In genomic region chr12:19971396-19971802, GRCh38 we compare ENCODE assay signal across 13 cellular contexts.
DNase-seq lines count a peak whose midpoint lies in the region; ATAC-seq and TF ChIP-seq lines count a peak whose summit lies in the region.
"Had no signal": no experiment of that assay in that cellular context is flagged by ENCODE, and none has a peak within 500 bp of the region (broad histone marks: within the 10 kb centered on the region; RNA-seq: fewer than 3 reads in every experiment).

No MANE protein-coding gene starts in this region.

- H3K36me3 Mint-ChIP-seq in chondrocyte (ENCODE audit: low read depth): no peaks in the 10 kb centered on the region
- no peaks in the 10 kb centered on the region for H3K36me3 Mint-ChIP-seq in naive thymus-derived CD8-positive, alpha-beta T cell

- no peak for TF ChIP-seq POLR2A in thyroid gland (IDR thresholded peaks at IDR 0.05)

- H2AFZ ChIP-seq in smooth muscle cell (ENCODE audit: low read depth): peak overlapping the region; percentile 5

- H3K4me2 ChIP-seq in smooth muscle cell: peak overlapping the region; percentile 40
- H3K4me2 ChIP-seq: KMS-11 had no signal

- DNase-seq in LHCN-M2 (ENCODE audit: low read depth): peak; percentile 14
- no peak for DNase-seq in chondrocyte (ENCODE audit: low spot score)
- peak; percentile 72 for DNase-seq in kidney tubule cell (ENCODE audit: low spot score)
- no peak for DNase-seq in smooth muscle cell (lab: John Stamatoyannopoulos, UW; ENCODE audit: unreplicated experiment)
- DNase-seq in activated CD8-positive, alpha-beta memory T cell treated with anti-CD3 and anti-CD28 coated beads, Interleukin-2, amount 50 U/mL, for 4 hours: no peak
- no peak for DNase-seq in psoas muscle
- DNase-seq in thyroid gland: no peak
- DNase-seq in naive thymus-derived CD8-positive, alpha-beta T cell: no peak
- DNase-seq: DMS153; effector CD8-positive, alpha-beta T cell; NCI-H345; upper lobe of left lung had no signal

- peaks cover 56% of the 10 kb centered on the region for H3K4me1 Mint-ChIP-seq in chondrocyte (ENCODE audit: low read depth)
- H3K4me1 Mint-ChIP-seq in naive thymus-derived CD8-positive, alpha-beta T cell: peaks cover 0 to 4% (median 0%) of the 10 kb centered on the region in 4 donors

- H3K27ac ChIP-seq in smooth muscle cell (ENCODE audit: low read depth) (peak overlapping the region; percentile 69), psoas muscle (no peak overlapping the region), thyroid gland (no peak overlapping the region)
- H3K27ac ChIP-seq: KMS-11, upper lobe of left lung had no signal

- peak overlapping the region; percentile 94 for H3K27ac Mint-ChIP-seq in chondrocyte (ENCODE audit: unreplicated experiment)
- no peak overlapping the region for H3K27ac Mint-ChIP-seq in naive thymus-derived CD8-positive, alpha-beta T cell

- H3K9ac ChIP-seq in smooth muscle cell (ENCODE audit: low read depth): peak overlapping the region; percentile 37
- H3K9ac ChIP-seq: KMS-11 had no signal

- ATAC-seq in psoas muscle: no peak
- no peak for ATAC-seq in naive thymus-derived CD8-positive, alpha-beta T cell

- H4K20me1 ChIP-seq in smooth muscle cell (ENCODE audit: low read depth): no peaks in the 10 kb centered on the region

- H3F3A ChIP-seq in smooth muscle cell (ENCODE audit: low read depth): peaks cover 4% of the 10 kb centered on the region

- H3K4me3 ChIP-seq in smooth muscle cell: no peak overlapping the region
- H3K4me3 ChIP-seq in psoas muscle: no peak overlapping the region
- H3K4me3 ChIP-seq in thyroid gland (replicated peaks in 1 of 3): no peak overlapping the region
- H3K4me3 ChIP-seq: upper lobe of left lung had no signal

- POLR2A ChIA-PET in naive thymus-derived CD8-positive, alpha-beta T cell (lab: Charles Lee): no interaction called here

- H3K36me3 ChIP-seq in smooth muscle cell (ENCODE audit: low read depth) (no peaks in the 10 kb centered on the region), psoas muscle (ENCODE audit: insufficient read depth in 1 of 2, low read depth in 1 of 2) (no peaks in the 10 kb centered on the region), thyroid gland (no peaks in the 10 kb centered on the region)
- H3K36me3 ChIP-seq: upper lobe of left lung had no signal

- intact Hi-C loops in psoas muscle (cut with DNase I): no loop called here
- intact Hi-C loops in thyroid gland (cut with DNase I): no loop called here

- H3K79me2 ChIP-seq in smooth muscle cell (ENCODE audit: low read depth): no peaks in the 10 kb centered on the region

- 25% methylated on average over 5 of the region's 5 CpGs for WGBS in smooth muscle cell (ENCODE audit: low lambda C conversion rate)
- 28 to 36% (median 29%) methylated on average over 5 of the region's 5 CpGs for WGBS in psoas muscle, 3 donors
- 70 to 72% methylated on average over 5 of the region's 5 CpGs for WGBS in thyroid gland, 2 donors

- H3K9me3 Mint-ChIP-seq in chondrocyte (ENCODE audit: low read depth): no peaks in the 10 kb centered on the region
- peaks cover 0 to 3% (median 0%) of the 10 kb centered on the region in 9 donors for H3K9me3 Mint-ChIP-seq in naive thymus-derived CD8-positive, alpha-beta T cell

- H3K27me3 ChIP-seq in smooth muscle cell (ENCODE audit: low read depth) (no peaks in the 10 kb centered on the region), psoas muscle (ENCODE audit: insufficient read depth in 3 of 3, low read length in 2 of 3) (peaks cover 0 to 5% (median 0%) of the 10 kb centered on the region in 3 donors), thyroid gland (no peaks in the 10 kb centered on the region)
- H3K27me3 ChIP-seq: upper lobe of left lung had no signal

- H3K4me1 ChIP-seq in smooth muscle cell (ENCODE audit: low read depth) (peaks cover 25% of the 10 kb centered on the region), psoas muscle (no peaks in the 10 kb centered on the region), thyroid gland (peaks cover 0 to 6% of the 10 kb centered on the region in 2 donors)

- no peaks in the 10 kb centered on the region for H3K27me3 Mint-ChIP-seq in chondrocyte (ENCODE audit: low read depth)
- peaks cover 0 to 13% (median 3%) of the 10 kb centered on the region in 5 donors for H3K27me3 Mint-ChIP-seq in naive thymus-derived CD8-positive, alpha-beta T cell

- no peaks in the 10 kb centered on the region for H3K9me3 ChIP-seq in smooth muscle cell (replicated peaks; ENCODE audit: low read depth)
- H3K9me3 ChIP-seq in psoas muscle: no peaks in the 10 kb centered on the region
- no peaks in the 10 kb centered on the region for H3K9me3 ChIP-seq in thyroid gland
- H3K9me3 ChIP-seq: upper lobe of left lung had no signal

- H3K4me3 Mint-ChIP-seq in chondrocyte (ENCODE audit: unreplicated experiment): no peak overlapping the region
- H3K4me3 Mint-ChIP-seq in naive thymus-derived CD8-positive, alpha-beta T cell: no peak overlapping the region

- TF ChIP-seq CTCF in chondrocyte (IDR thresholded peaks at IDR 0.05) (peak; percentile 35), smooth muscle cell (IDR thresholded peaks at IDR 0.05; ENCODE audit: borderline replicate concordance, insufficient read depth, poor library complexity, severe bottlenecking) (no peak), psoas muscle (IDR thresholded peaks at IDR 0.05) (no peak), thyroid gland (IDR thresholded peaks at IDR 0.05) (no peak)

Comparison
In these comparisons a context has a peak if more than half of its experiments do, and no peak if none do; other contexts are left out.
1. DNase-seq: peak in LHCN-M2 (single experiment) and kidney tubule cell (single experiment); none in chondrocyte (single experiment), smooth muscle cell (single experiment), activated CD8-positive, alpha-beta memory T cell treated with anti-CD3 and anti-CD28 coated beads, Interleukin-2, amount 50 U/mL, for 4 hours (single experiment), psoas muscle (0 of 2), thyroid gland (0 of 2) and naive thymus-derived CD8-positive, alpha-beta T cell (0 of 10).